ENCODE assay signal across 23 cellular contexts in the genomic region with DNA sequence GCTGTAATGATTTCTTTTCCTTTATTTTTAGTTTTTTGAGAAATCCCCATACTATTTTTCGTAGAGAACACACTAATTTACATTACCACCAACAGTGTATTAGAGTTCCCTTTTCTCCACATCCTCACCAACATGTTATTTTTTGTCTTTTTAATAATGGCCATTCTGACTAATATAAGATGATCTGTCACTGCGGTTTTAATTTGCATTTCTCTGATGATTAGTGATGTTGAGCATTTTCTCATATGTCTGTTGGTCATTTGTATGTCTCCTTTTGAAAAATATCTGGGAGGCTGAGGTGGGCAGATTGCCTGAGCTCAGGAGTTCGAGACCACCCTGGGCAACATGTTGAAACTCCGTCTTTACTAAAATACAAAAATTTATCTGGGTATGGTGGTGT. TPM values are rescaled to one million over a fixed set of nuclear protein-coding genes. Genes with fewer than 3 reads are reported as not detected.
DNase-seq lines count a peak whose midpoint lies in the region; ATAC-seq and TF ChIP-seq lines count a peak whose summit lies in the region.
"Had no signal": no experiment of that assay in that cellular context is flagged by ENCODE, and none has a peak within 500 bp of the region (broad histone marks: within the 10 kb centered on the region; RNA-seq: fewer than 3 reads in every experiment).

No MANE protein-coding gene starts in this region.

- no peak for TF ChIP-seq CTCF in gastrocnemius medialis (IDR thresholded peaks at IDR 0.05 in 4 of 5, conservative IDR thresholded peaks at IDR 0.05 in 1 of 5)

- no peak overlapping the region for H3K4me3 ChIP-seq in gastrocnemius medialis
- H3K4me3 ChIP-seq: tibial artery had no signal

- in situ Hi-C loops in gastrocnemius medialis (cut with MboI; ENCODE audit: low sequenced_read_pairs in 4 of 4): loop anchor here in 2 of 4 donors (10.0 to 25.0 kb wide), 2 partner anchors 104 to 207 kb away; a partner anchor contains a TSS

- TF ChIP-seq POLR2A in gastrocnemius medialis (IDR thresholded peaks at IDR 0.05): no peak

- no peaks in the 10 kb centered on the region for H3K9me3 ChIP-seq in gastrocnemius medialis
- H3K9me3 ChIP-seq: tibial artery had no signal

- DNase-seq in HT1080 (ENCODE audit: low read depth) (peak; percentile 8), gastrocnemius medialis (no peak), NCI-H2029 (lab: John Stamatoyannopoulos, UW) (no peak), NCI-H82 (lab: John Stamatoyannopoulos, UW) (no peak), C1 segment of cervical spinal cord (lab: John Stamatoyannopoulos, UW) (no peak)
- DNase-seq: ACHN; activated CD4-positive, CD25-positive, alpha-beta regulatory T cell treated with anti-CD3 and anti-CD28 coated beads, Interleukin-2, amount 50 U/mL, for 72 hours; activated CD8-positive, alpha-beta memory T cell treated with anti-CD3 and anti-CD28 coated beads for 24 hours; H9; left ventricle myocardium superior; MM.1S; NCI-H526 treated with DMSO at 0.1 percent for 48 hours; nephron progenitor cell; tibial artery had no signal

- intact Hi-C loops in gastrocnemius medialis (cut with DNase I; ENCODE audit: low total_unique reads): no loop called here

- H3K27me3 ChIP-seq in gastrocnemius medialis: peaks cover 0 to 4% (median 0%) of the 10 kb centered on the region in 3 donors
- H3K27me3 ChIP-seq: tibial artery had no signal

- H3K4me1 ChIP-seq in gastrocnemius medialis: no peaks in the 10 kb centered on the region
- H3K4me1 ChIP-seq: tibial artery had no signal

- ATAC-seq in GM18508 (IDR thresholded peaks at IDR 0.05; ENCODE audit: insufficient read depth, unreplicated experiment) (peak; percentile 59), GM19452 (IDR thresholded peaks at IDR 0.05; ENCODE audit: unreplicated experiment) (peak; percentile 65), HG02884 (IDR thresholded peaks at IDR 0.05; ENCODE audit: unreplicated experiment) (peak; percentile 76), gastrocnemius medialis (no peak)
- ATAC-seq: activated naive CD4-positive, alpha-beta T cell treated with anti-CD3 and anti-CD28 coated beads, Interleukin-2, amount 50 U/mL, for 72 hours; left ventricle myocardium superior; stimulated activated memory B cell treated with anti-CD40 and anti-IgM and Interleukin-4, amounts not matched to agents 10 μg/mL and 1 μg/mL and 100 μg/mL, for 72 hours had no signal

- H3K36me3 ChIP-seq in gastrocnemius medialis: no peaks in the 10 kb centered on the region
- H3K36me3 ChIP-seq: tibial artery had no signal

- no peak overlapping the region for H3K27ac ChIP-seq in gastrocnemius medialis
- H3K27ac ChIP-seq: tibial artery had no signal

RNA-seq across cellular contexts. Expression of a gene that starts 30.2 kb away (rescaled TPM):
- not detected in 2 replicates for total RNA-seq in HT1080 (2014; rRNA removed; shearing (Covaris generic))
- not detected in 2 replicates for polyA plus RNA-seq in HT1080 (2015; cell fraction: cytosol; rRNA removed)
- not detected in 2 replicates for polyA plus RNA-seq in HT1080 (2015; cell fraction: nucleus; rRNA removed)
- total RNA-seq in gastrocnemius medialis: 1 to 10 TPM in 2 of 4 donors, not detected in 2; 3.4 to 4.5 TPM
- total RNA-seq: astrocyte, G401, progenitor cell of endocrine pancreas had no signal
- polyA plus RNA-seq: CD14-positive monocyte had no signal

Comparison
In these comparisons a context has a peak if more than half of its experiments do, and no peak if none do; other contexts are left out.
1. ATAC-seq: peak in GM18508 (single experiment), GM19452 (single experiment) and HG02884 (single experiment); none in gastrocnemius medialis (0 of 2).